Comparison of ENCODE assay signal across 8 cellular contexts in genomic region chr19:53868091-53868891, GRCh38. TPM values are rescaled to one million over a fixed set of nuclear protein-coding genes. Genes with fewer than 3 reads are reported as not detected.
DNase-seq lines count a peak whose midpoint lies in the region; ATAC-seq, FAIRE-seq and TF ChIP-seq lines count a peak whose summit lies in the region.

No MANE protein-coding gene starts in this region.

- CTCF ChIA-PET in mammary epithelial cell (lab: Charles Lee; ENCODE audit: low non-redundant PET) = interaction anchor here (0.6 to 1.0 kb wide), 4 partner anchors 14 to 343 kb away, joined by 3 to 4 read pairs (median 4); partner anchors contain the start of gene PRKCG

- H3K9me1 ChIP-seq in keratinocyte (ENCODE audit: control insufficient read depth, extremely low read depth, insufficient read depth, low read length) = no peaks in the 10 kb centered on the region

- peak overlapping the region; percentile 89 for H3K4me2 ChIP-seq in GM23248 (ENCODE audit: unreplicated experiment)
- H3K4me2 ChIP-seq in mammary epithelial cell (ENCODE audit: insufficient read depth, low read depth, low read length) = peak overlapping the region; percentile 82
- peak overlapping the region; percentile 87 for H3K4me2 ChIP-seq in keratinocyte (ENCODE audit: control insufficient read depth, extremely low read depth, insufficient read depth, low read depth, low read length)

- H3K27me3 ChIP-seq in GM23248 (replicated peaks; ENCODE audit: insufficient read depth) (no peaks in the 10 kb centered on the region), SJSA1 (replicated peaks) (no peaks in the 10 kb centered on the region), mammary epithelial cell (ENCODE audit: insufficient read depth, low read length) (no peaks in the 10 kb centered on the region), keratinocyte (ENCODE audit: control insufficient read depth, extremely low read depth, insufficient read depth, low read length) (no peaks in the 10 kb centered on the region), spleen (replicated peaks in 1 of 7) (peaks cover 0 to 30% (median 0%) of the 10 kb centered on the region in 7 donors)

- FAIRE-seq in keratinocyte (lab: Jason Lieb, UNC) = no peak

- BruUV-seq in mammary epithelial cell (replicated peaks; lab: Mats Ljungman, UMichigan) = TSS peak; percentile 54

- dilution Hi-C loops in mammary epithelial cell (cut with HindIII; ENCODE audit: low sequenced_read_pairs) (no loop called here), keratinocyte (cut with MboI; ENCODE audit: extremely low pct_ligation_motif_present, low sequenced_read_pairs) (no loop called here)

- no peaks in the 10 kb centered on the region for H3K9me3 ChIP-seq in GM23248 (ENCODE audit: low read depth)
- no peaks in the 10 kb centered on the region for H3K9me3 ChIP-seq in SJSA1 (replicated peaks)
- H3K9me3 ChIP-seq in mammary epithelial cell (replicated peaks; ENCODE audit: insufficient read depth, low read length) = no peaks in the 10 kb centered on the region
- no peaks in the 10 kb centered on the region for H3K9me3 ChIP-seq in keratinocyte (ENCODE audit: control insufficient read depth, low read depth, low read length)
- no peaks in the 10 kb centered on the region for H3K9me3 ChIP-seq in spleen

- no peak for TF ChIP-seq POLR2A in spleen (IDR thresholded peaks at IDR 0.05)

- H3K27ac ChIP-seq in GM23248 (peak overlapping the region; percentile 94), SJSA1 (peak overlapping the region; percentile 88), mammary epithelial cell (ENCODE audit: insufficient read depth, low read depth, low read length) (peak overlapping the region; percentile 67), keratinocyte (ENCODE audit: control insufficient read depth, insufficient read depth, low read length) (peak overlapping the region; percentile 90), spleen (peak overlapping the region; percentile 83 to 96 (median 93))

- in situ Hi-C loops in GM23248 (cut with MboI) = no loop called here
- in situ Hi-C loops in mammary epithelial cell (cut with MboI; ENCODE audit: low sequenced_read_pairs in 2 of 2) = no loop called here

- H3K9ac ChIP-seq in GM23248 (peak overlapping the region; percentile 100), mammary epithelial cell (ENCODE audit: insufficient read depth, low read length) (peak overlapping the region; percentile 82), keratinocyte (ENCODE audit: control insufficient read depth, extremely low read depth, insufficient read depth, low read length) (peak overlapping the region; percentile 94)

- no peaks in the 10 kb centered on the region for H4K20me1 ChIP-seq in GM23248 (ENCODE audit: insufficient read depth)
- H4K20me1 ChIP-seq in mammary epithelial cell (ENCODE audit: insufficient read depth, low read length) = no peaks in the 10 kb centered on the region
- no peaks in the 10 kb centered on the region for H4K20me1 ChIP-seq in keratinocyte (ENCODE audit: control insufficient read depth, extremely low read depth, insufficient read depth, low read length)

- H3K4me3 ChIP-seq in GM23248 (peak overlapping the region; percentile 93), SJSA1 (peak overlapping the region; percentile 62), mammary epithelial cell (replicated peaks in 1 of 3; ENCODE audit: insufficient read depth in 1 of 3, low read depth in 2 of 3, low read length in 3 of 3) (peak overlapping the region; percentile 46 to 69 (median 67)), keratinocyte (ENCODE audit: control insufficient read depth in 2 of 3, extremely low read depth in 1 of 3, insufficient read depth in 2 of 3, low read depth in 1 of 3, low read length in 3 of 3) (peak overlapping the region; percentile 80 to 96 (median 92)), spleen (peak overlapping the region; percentile 53 to 85 (median 68))

- H3K36me3 ChIP-seq in GM23248 (ENCODE audit: low read depth) (0 out of 2 replicates have a peak, but pooled peaks cover 2% of the 10 kb centered on the region), SJSA1 (peaks cover 45% of the 10 kb centered on the region), mammary epithelial cell (ENCODE audit: insufficient read depth, low read length) (no peaks in the 10 kb centered on the region), keratinocyte (ENCODE audit: control insufficient read depth in 2 of 2, extremely low read depth in 1 of 2, insufficient read depth in 2 of 2, low read length in 2 of 2) (peaks cover 0 to 4% of the 10 kb centered on the region in 2 experiments), spleen (peaks cover 0 to 16% (median 2%) of the 10 kb centered on the region in 6 donors)

- H2AFZ ChIP-seq in GM23248 = no peak overlapping the region
- H2AFZ ChIP-seq in mammary epithelial cell (ENCODE audit: low read depth, low read length) = peak overlapping the region; percentile 55
- peak overlapping the region; percentile 30 for H2AFZ ChIP-seq in keratinocyte (ENCODE audit: control insufficient read depth, low read length)

- TF ChIP-seq CTCF in mammary epithelial cell (conservative IDR thresholded peaks at IDR 0.05 in 1 of 2, IDR thresholded peaks at IDR 0.05 in 1 of 2; ENCODE audit: extremely low read depth in 1 of 2, insufficient read depth in 1 of 2, low read depth in 1 of 2, low read length in 2 of 2) (no peak), keratinocyte (optimal IDR thresholded peaks at IDR 0.05 in 1 of 3, IDR thresholded peaks at IDR 0.05 in 1 of 3, conservative IDR thresholded peaks at IDR 0.05 in 1 of 3; ENCODE audit: extremely low read depth in 1 of 3, insufficient read depth in 2 of 3, low read length in 3 of 3) (no peak), spleen (IDR thresholded peaks at IDR 0.05 in 8 of 11, conservative IDR thresholded peaks at IDR 0.05 in 3 of 11) (no peak)

- H3K4me1 ChIP-seq in GM23248 (ENCODE audit: insufficient read depth) (peaks cover 23% of the 10 kb centered on the region), SJSA1 (replicated peaks) (peaks cover 31% of the 10 kb centered on the region), mammary epithelial cell (ENCODE audit: insufficient read depth, low read length) (peaks cover 11% of the 10 kb centered on the region), keratinocyte (ENCODE audit: control insufficient read depth, extremely low read depth, insufficient read depth, low read length) (peaks cover 19% of the 10 kb centered on the region), spleen (peaks cover 24 to 84% (median 64%) of the 10 kb centered on the region in 6 donors)

- no peak for ATAC-seq in GM18858 (IDR thresholded peaks at IDR 0.05; ENCODE audit: unreplicated experiment)
- no peak for ATAC-seq in GM19463 (IDR thresholded peaks at IDR 0.05; ENCODE audit: unreplicated experiment)

- DNase-seq in GM23248 (peak; percentile 86), SJSA1 (ENCODE audit: low read depth in 1 of 2, low spot score in 2 of 2) (peak; percentile 64 to 84), mammary epithelial cell (peak; percentile 37), keratinocyte (ENCODE audit: low read depth, low spot score) (no peak), spleen (peak; percentile 91), NCI-H146 (lab: John Stamatoyannopoulos, UW) (no peak)

- WGBS in GM23248 (ENCODE audit: low coverage in 1 of 2, low lambda C conversion rate in 2 of 2, missing lambda C conversion rate in 2 of 2), 2 experiments = 1 to 2% methylated on average over 23 to 34 of the region's 37 CpGs
- 11% methylated on average over 3 of the region's 37 CpGs for WGBS in mammary epithelial cell (ENCODE audit: low coverage, missing lambda C conversion rate)
- 0 to 1% (median 1%) methylated on average over 17 to 33 of the region's 37 CpGs for WGBS in spleen, 5 donors

- no peaks in the 10 kb centered on the region for H3K9me2 ChIP-seq in GM23248 (ENCODE audit: insufficient read depth)

- peaks cover 50% of the 10 kb centered on the region for H3K79me2 ChIP-seq in GM23248 (ENCODE audit: insufficient read depth)
- H3K79me2 ChIP-seq in mammary epithelial cell (ENCODE audit: insufficient read depth, low read length) = no peaks in the 10 kb centered on the region
- H3K79me2 ChIP-seq in keratinocyte (ENCODE audit: control insufficient read depth, insufficient read depth, low read length) = peaks cover 7% of the 10 kb centered on the region

- peaks cover 30% of the 10 kb centered on the region for H3F3A ChIP-seq in GM23248 (ENCODE audit: insufficient read depth)

- intact Hi-C loops in mammary epithelial cell (cut with micrococcal nuclease) (loop anchor here (2.0 to 10.0 kb wide), 2 partner anchors 327 to 581 kb away; partner anchors contain the start of genes LENG8 and TSEN34), spleen (cut with DNase I; ENCODE audit: low total_unique reads) (no loop called here)

RNA-seq across cellular contexts. Expression of gene MYADM, which starts 0.6 kb away (rescaled TPM):
- total RNA-seq in GM23248 (2014; rRNA removed; shearing (Covaris generic)) = 74.8 and 85.9 TPM in 2 replicates
- polyA plus RNA-seq in GM23248 (2016; fragmentation: Nextera tagmentation; extraction: Ambion mirVana) = 222 and 226 TPM in 2 replicates
- 35.7 and 39.7 TPM in 2 replicates for total RNA-seq in SJSA1 (2014; rRNA removed; shearing (Covaris generic))
- total RNA-seq in mammary epithelial cell = 10 to 100 TPM; 26.5 to 64.1 TPM
- 9.6 TPM for polyA plus RNA-seq in mammary epithelial cell
- polyA minus RNA-seq in mammary epithelial cell = 27.1 TPM
- 16.8 to 24.6 TPM (median 19.4 TPM) in 3 replicates for polyA plus RNA-seq in keratinocyte
- polyA plus RNA-seq in keratinocyte (2011; ENCODE audit: low read depth) = 7.8 TPM
- 13.7 and 25.2 TPM in 2 replicates for polyA plus RNA-seq in keratinocyte (2011; cell fraction: cytosol; rRNA removed)
- polyA plus RNA-seq in keratinocyte (2011; cell fraction: nucleus; rRNA removed) = 67.7 and 97.3 TPM in 2 replicates
- polyA plus RNA-seq in keratinocyte (2012; ENCODE audit: low replicate concordance) = 20.1 and 71.6 TPM in 2 replicates
- 22.0 to 221 TPM (median 23.3 TPM) in 3 replicates for polyA minus RNA-seq in keratinocyte
- 41.4 TPM for polyA minus RNA-seq in keratinocyte (2011; cell fraction: cytosol; rRNA and poly(A)+ RNA removed)
- 37.5 and 65.9 TPM in 2 replicates for polyA minus RNA-seq in keratinocyte (2011; cell fraction: nucleus; rRNA and poly(A)+ RNA removed)
- total RNA-seq in spleen = 100 to 1,000 TPM in 1 of 7 donors, 10 to 100 TPM in 6; 43.1 to 146 (median 57.7) TPM
- 10 to 100 TPM in 2 of 3 donors, 1 to 10 TPM in 1; 9.1 to 22.2 (median 12.1) TPM for polyA plus RNA-seq in spleen

RNA-seq across cellular contexts. Expression of gene PRKCG, which starts 13.7 kb away (rescaled TPM):
- not detected in 2 replicates for total RNA-seq in GM23248 (2014; rRNA removed; shearing (Covaris generic))
- not detected in 2 replicates for polyA plus RNA-seq in GM23248 (2016; fragmentation: Nextera tagmentation; extraction: Ambion mirVana)
- total RNA-seq in SJSA1 (2014; rRNA removed; shearing (Covaris generic)) = not detected in 2 replicates
- not detected for total RNA-seq in mammary epithelial cell
- polyA plus RNA-seq in mammary epithelial cell = not detected
- not detected for polyA minus RNA-seq in mammary epithelial cell
- not detected in 3 replicates for polyA plus RNA-seq in keratinocyte
- polyA plus RNA-seq in keratinocyte (2011; ENCODE audit: low read depth) = not detected
- not detected in 2 replicates for polyA plus RNA-seq in keratinocyte (2011; cell fraction: cytosol; rRNA removed)
- polyA plus RNA-seq in keratinocyte (2011; cell fraction: nucleus; rRNA removed) = not detected in 2 replicates
- polyA plus RNA-seq in keratinocyte (2012; ENCODE audit: low replicate concordance) = not detected in 2 replicates
- polyA minus RNA-seq in keratinocyte = not detected in 3 replicates
- polyA minus RNA-seq in keratinocyte (2011; cell fraction: cytosol; rRNA and poly(A)+ RNA removed) = not detected
- polyA minus RNA-seq in keratinocyte (2011; cell fraction: nucleus; rRNA and poly(A)+ RNA removed) = not detected in 2 replicates
- under 1 TPM in 1 of 7 donors, not detected in 6; 0.17 TPM for total RNA-seq in spleen
- not detected for polyA plus RNA-seq in spleen

RNA-seq across cellular contexts. Expression of gene CACNG7, which starts 40.8 kb away (rescaled TPM):
- not detected in 2 replicates for total RNA-seq in GM23248 (2014; rRNA removed; shearing (Covaris generic))
- polyA plus RNA-seq in GM23248 (2016; fragmentation: Nextera tagmentation; extraction: Ambion mirVana) = not detected in 2 replicates
- not detected in 2 replicates for total RNA-seq in SJSA1 (2014; rRNA removed; shearing (Covaris generic))
- not detected for total RNA-seq in mammary epithelial cell
- polyA plus RNA-seq in mammary epithelial cell = not detected
- not detected for polyA minus RNA-seq in mammary epithelial cell
- not detected in 3 replicates for polyA plus RNA-seq in keratinocyte
- polyA plus RNA-seq in keratinocyte (2011; ENCODE audit: low read depth) = not detected
- not detected in 2 replicates for polyA plus RNA-seq in keratinocyte (2011; cell fraction: cytosol; rRNA removed)
- not detected in 2 replicates for polyA plus RNA-seq in keratinocyte (2011; cell fraction: nucleus; rRNA removed)
- polyA plus RNA-seq in keratinocyte (2012; ENCODE audit: low replicate concordance) = not detected in 2 replicates
- polyA minus RNA-seq in keratinocyte = not detected in 3 replicates
- not detected for polyA minus RNA-seq in keratinocyte (2011; cell fraction: cytosol; rRNA and poly(A)+ RNA removed)
- not detected in 2 replicates for polyA minus RNA-seq in keratinocyte (2011; cell fraction: nucleus; rRNA and poly(A)+ RNA removed)
- total RNA-seq in spleen = not detected
- polyA plus RNA-seq in spleen = not detected

RNA-seq across cellular contexts. Expression of gene NLRP12, which starts 44.2 kb away (rescaled TPM):
- not detected in 2 replicates for total RNA-seq in GM23248 (2014; rRNA removed; shearing (Covaris generic))
- polyA plus RNA-seq in GM23248 (2016; fragmentation: Nextera tagmentation; extraction: Ambion mirVana) (not detected in 2 replicates), mammary epithelial cell (not detected), keratinocyte (not detected in 3 replicates), spleen (1 to 10 TPM in 2 of 3 donors, under 1 TPM in 1; 0.24 to 2.2 (median 1.1) TPM)
- total RNA-seq in SJSA1 (2014; rRNA removed; shearing (Covaris generic)) = not detected in 2 replicates
- total RNA-seq in mammary epithelial cell (not detected), spleen (10 to 100 TPM in 5 of 7 donors, 1 to 10 TPM in 2; 6.9 to 29.8 (median 12.0) TPM)
- polyA minus RNA-seq in mammary epithelial cell (not detected), keratinocyte (not detected in 3 replicates)
- polyA plus RNA-seq in keratinocyte (2011; ENCODE audit: low read depth) = not detected
- polyA plus RNA-seq in keratinocyte (2011; cell fraction: cytosol; rRNA removed) = not detected in 2 replicates
- not detected in 2 replicates for polyA plus RNA-seq in keratinocyte (2011; cell fraction: nucleus; rRNA removed)
- polyA plus RNA-seq in keratinocyte (2012; ENCODE audit: low replicate concordance) = not detected in 2 replicates
- polyA minus RNA-seq in keratinocyte (2011; cell fraction: cytosol; rRNA and poly(A)+ RNA removed) = not detected
- not detected in 2 replicates for polyA minus RNA-seq in keratinocyte (2011; cell fraction: nucleus; rRNA and poly(A)+ RNA removed)

Comparison
In these comparisons a context has a peak if more than half of its experiments do, and no peak if none do; other contexts are left out.
1. DNase-seq: peak in GM23248 (single experiment), SJSA1 (2 of 2), mammary epithelial cell (single experiment) and spleen (single experiment); none in keratinocyte (single experiment) and NCI-H146 (single experiment).
2. Peak in every context shown above with its lines, with median percentiles within 50 percentile points of each other: H3K27ac ChIP-seq, H3K4me2 ChIP-seq, H3K4me3 ChIP-seq and H3K9ac ChIP-seq.